ENCODE assay signal across 20 cellular contexts in genomic region chr5:131509811-131510210, GRCh38.
"Had no signal": no experiment of that assay in that cellular context is flagged by ENCODE, and none has a peak within 500 bp of the region (broad histone marks: within the 10 kb centered on the region; RNA-seq: fewer than 3 reads in every experiment).

No MANE protein-coding gene starts in this region.

- DNase-seq: activated CD4-positive, CD25-positive, alpha-beta regulatory T cell treated with anti-CD3 and anti-CD28 coated beads, Interleukin-2, amount 50 U/mL, for 72 hours; activated gamma-delta T cell treated with Interleukin-2 at 50 U/mL for 16 hours; activated T-cell treated with anti-CD3 and anti-CD28 coated beads, Interleukin-2, amount 50 U/mL, for 1 hour; anterior cingulate cortex; body of pancreas; cortex of kidney; endodermal cell; esophagus squamous epithelium; gastrocnemius medialis; naive B cell; retina; spleen; stimulated activated CD4-positive, alpha-beta T cell treated with anti-CD3 and anti-CD28 coated beads, Interleukin-4, amount 100 ng/mL, for 1 hour; stimulated activated naive CD4-positive, alpha-beta T cell treated with Interleukin-2 at 50 U/mL for 16 hours; upper lobe of left lung; WERI-Rb-1 had no signal

- H3K4me3 Mint-ChIP-seq: activated naive CD4-positive, alpha-beta T cell treated with anti-CD3 and anti-CD28 coated beads, Interleukin-2, amount 50 U/mL, for 24 hours; endodermal cell; naive B cell had no signal

- FAIRE-seq: islet of Langerhans, TTC549 had no signal

- H3K27me3 Mint-ChIP-seq: activated naive CD4-positive, alpha-beta T cell treated with anti-CD3 and anti-CD28 coated beads, Interleukin-2, amount 50 U/mL, for 24 hours; naive B cell; progenitor cell of endocrine pancreas had no signal

- H3K9me3 Mint-ChIP-seq: activated naive CD4-positive, alpha-beta T cell treated with anti-CD3 and anti-CD28 coated beads, Interleukin-2, amount 50 U/mL, for 24 hours; endodermal cell; naive B cell had no signal

- ATAC-seq: body of pancreas, gastrocnemius medialis had no signal

- H3K27ac Mint-ChIP-seq: endodermal cell, progenitor cell of endocrine pancreas had no signal

- H3K4me1 Mint-ChIP-seq: endodermal cell had no signal
